In genomic region chr12:87704374-87704773, GRCh38 we compare ENCODE assay signal across 17 cellular contexts.
"Had no signal": no experiment of that assay in that cellular context is flagged by ENCODE, and none has a peak within 500 bp of the region (broad histone marks: within the 10 kb centered on the region; RNA-seq: fewer than 3 reads in every experiment).

No MANE protein-coding gene starts in this region.

- ATAC-seq: activated CD4-positive, CD25-positive, alpha-beta regulatory T cell treated with anti-CD3 and anti-CD28 coated beads, Interleukin-2, amount 50 U/mL, for 24 hours; heart left ventricle; left cardiac atrium; lower lobe of right lung; right lobe of liver had no signal

- H3K27ac ChIP-seq: heart left ventricle, lower lobe of right lung, right lobe of liver, transverse colon had no signal

- DNase-seq: activated CD4-positive, alpha-beta T cell treated with anti-CD3 and anti-CD28 coated beads, Interleukin-2, amount 50 U/mL, for 1 hour; activated naive CD4-positive, alpha-beta T cell; activated naive CD8-positive, alpha-beta T cell treated with anti-CD3 and anti-CD28 coated beads, Interleukin-2, amount 10 ng/mL, durations not matched to agents 7 days and 5 days; activated T-cell treated with anti-CD3 and anti-CD28 coated beads for 4 hours; cortex of kidney; effector CD4-positive, alpha-beta T cell; heart left ventricle; left cardiac atrium; lower lobe of right lung; nephron progenitor cell; right lobe of liver; stimulated activated CD4-positive, alpha-beta T cell treated with anti-CD3 and anti-CD28 coated beads, Interleukin-4, amount 100 ng/mL, for 4 hours; stimulated activated CD8-positive, alpha-beta memory T cell treated with anti-CD3 and anti-CD28 coated beads, Interleukin-4, amount 100 ng/mL, for 48 hours; stimulated activated naive CD4-positive, alpha-beta T cell treated with Interleukin-2 at 50 U/mL for 16 hours; substantia nigra; transverse colon had no signal
